In genomic region chr10:77667426-77668324, GRCh38 we compare ENCODE assay signal across 13 cellular contexts. TPM values are rescaled to one million over a fixed set of nuclear protein-coding genes. Genes with fewer than 3 reads are reported as not detected.
DNase-seq lines count a peak whose midpoint lies in the region; ATAC-seq and TF ChIP-seq lines count a peak whose summit lies in the region.
"Had no signal": no experiment of that assay in that cellular context is flagged by ENCODE, and none has a peak within 500 bp of the region (broad histone marks: within the 10 kb centered on the region; RNA-seq: fewer than 3 reads in every experiment).

No MANE protein-coding gene starts in this region.

- DNase-seq in NCI-H2081 (lab: John Stamatoyannopoulos, UW) (peak; percentile 21 to 40), NCI-H2081 treated with DMSO at 0.1 percent for 48 hours (lab: John Stamatoyannopoulos, UW) (no peak), MM.1S (peak; percentile 27), renal cortical epithelial cell (ENCODE audit: low read depth) (peak; percentile 21), hepatic stellate cell (ENCODE audit: low spot score) (no peak), D341Med (ENCODE audit: low spot score) (no peak)
- no peak for DNase-seq in activated CD8-positive, alpha-beta memory T cell treated with anti-CD3 and anti-CD28 coated beads, Interleukin-2, amount 50 U/mL, for 48 hours
- DNase-seq: left lung, trophoblast cell had no signal

- peaks cover 6% of the 10 kb centered on the region; the same call in 1 of the 2 replicates for H3K4me1 ChIP-seq in MM.1S (ENCODE audit: low read length)
- H3K4me1 ChIP-seq: left lung, parathyroid adenoma had no signal

- TF ChIP-seq CTCF in MM.1S (IDR thresholded peaks at IDR 0.05; ENCODE audit: low read length) = no peak

- no peaks in the 10 kb centered on the region for H3K79me2 ChIP-seq in MM.1S (ENCODE audit: low read length)
- H3K79me2 ChIP-seq: parathyroid adenoma had no signal

- no peaks in the 10 kb centered on the region for H4K20me1 ChIP-seq in MM.1S (ENCODE audit: insufficient read depth, low read length)

- no peak overlapping the region for H3K9ac ChIP-seq in MM.1S (ENCODE audit: low read length)
- H3K9ac ChIP-seq: parathyroid adenoma had no signal

- H3K4me3 ChIP-seq in MM.1S (ENCODE audit: low read length) = no peak overlapping the region
- H3K4me3 ChIP-seq: left lung had no signal

- no peak overlapping the region for H2AFZ ChIP-seq in MM.1S (ENCODE audit: low read length)
- H2AFZ ChIP-seq: parathyroid adenoma had no signal

- H3K9me3 ChIP-seq in MM.1S (replicated peaks; ENCODE audit: insufficient read depth, low read length) = no peaks in the 10 kb centered on the region
- H3K9me3 ChIP-seq: left lung had no signal

- no peaks in the 10 kb centered on the region for H3K27me3 ChIP-seq in MM.1S (replicated peaks; ENCODE audit: insufficient read depth, low read length)

- no peaks in the 10 kb centered on the region for H3K36me3 ChIP-seq in MM.1S (replicated peaks; ENCODE audit: insufficient read depth, low read length)
- H3K36me3 ChIP-seq: left lung had no signal

- ATAC-seq in HG02571 (IDR thresholded peaks at IDR 0.05; ENCODE audit: unreplicated experiment) = peak; percentile 88
- ATAC-seq: activated T-helper 17 cell treated with anti-CD3 and anti-CD28 coated beads, Interleukin-2, amount 50 U/mL, for 72 hours; left lung had no signal

- no peak overlapping the region for H3K4me2 ChIP-seq in MM.1S (ENCODE audit: low read depth, low read length)

- H3K9me2 ChIP-seq in MM.1S (replicated peaks; ENCODE audit: insufficient read depth, low read length) = no peaks in the 10 kb centered on the region

- no peak overlapping the region for H3K27ac ChIP-seq in MM.1S (ENCODE audit: low read length)
- H3K27ac ChIP-seq: left lung, parathyroid adenoma, VCaP had no signal

- no peaks in the 10 kb centered on the region for H3F3A ChIP-seq in MM.1S (ENCODE audit: insufficient read depth, low read length)

RNA-seq across cellular contexts. Expression of gene KCNMA1, which starts 30.1 kb away (rescaled TPM):
- total RNA-seq in renal cortical epithelial cell = 12.9 and 17.7 TPM in 2 replicates

Comparison
In these comparisons a context has a peak if more than half of its experiments do, and no peak if none do; other contexts are left out.
1. DNase-seq: peak in NCI-H2081 (2 of 2), MM.1S (single experiment) and renal cortical epithelial cell (single experiment); none in NCI-H2081 treated with DMSO at 0.1 percent for 48 hours (single experiment), hepatic stellate cell (single experiment), D341Med (single experiment) and activated CD8-positive, alpha-beta memory T cell treated with anti-CD3 and anti-CD28 coated beads, Interleukin-2, amount 50 U/mL, for 48 hours (single experiment).